In the genomic region with DNA sequence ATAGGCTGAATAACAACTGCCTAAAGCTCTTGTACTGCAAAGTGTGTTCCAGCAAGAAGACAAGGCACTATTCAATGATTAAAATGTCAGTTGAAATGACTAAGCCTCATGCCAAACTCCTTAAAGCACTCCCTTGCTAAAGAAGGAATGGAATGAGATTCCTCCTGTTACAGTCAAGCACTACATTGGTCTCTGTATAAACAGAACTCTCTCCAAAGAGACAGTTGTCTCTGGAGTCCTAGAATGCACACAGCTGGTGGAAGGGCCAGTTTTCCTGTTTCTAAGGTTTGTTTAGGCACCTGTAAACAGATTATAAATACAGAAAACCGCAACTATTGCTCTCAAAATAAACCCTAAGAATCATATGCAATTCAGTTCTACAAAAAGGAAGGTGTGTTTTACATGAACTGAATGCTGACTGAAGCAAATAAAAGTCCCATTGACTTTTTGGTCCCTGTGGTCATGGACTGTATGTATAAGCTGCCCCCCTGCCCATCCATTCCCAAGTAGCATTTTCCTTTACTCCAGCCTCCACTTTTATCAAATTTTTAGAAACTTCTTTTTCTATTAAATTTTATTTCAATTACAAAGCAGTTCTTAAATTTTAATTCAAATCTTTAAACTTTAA, we compare ENCODE assay signal across 13 cellular contexts. TPM values are rescaled to one million over a fixed set of nuclear protein-coding genes. Genes with fewer than 3 reads are reported as not detected.
A peak's percentile ranks its signal among the peaks of the same experiment; 100 is the strongest.
DNase-seq lines count a peak whose midpoint lies in the region; ATAC-seq and TF ChIP-seq lines count a peak whose summit lies in the region.
"Had no signal": no experiment of that assay in that cellular context is flagged by ENCODE, and none has a peak within 500 bp of the region (broad histone marks: within the 10 kb centered on the region; RNA-seq: fewer than 3 reads in every experiment).

No MANE protein-coding gene starts in this region.

- H3K27me3 ChIP-seq in heart left ventricle: no peaks in the 10 kb centered on the region

- peak; percentile 91 to 96 (median 94) for ATAC-seq in heart left ventricle
- no peak for ATAC-seq in HG03097 (IDR thresholded peaks at IDR 0.05; ENCODE audit: low FRiP score, unreplicated experiment)
- ATAC-seq in HG03354 (IDR thresholded peaks at IDR 0.05; ENCODE audit: poor library complexity, severe bottlenecking, unreplicated experiment): no peak

- H3K9me3 ChIP-seq in heart left ventricle: no peaks in the 10 kb centered on the region

- DNase-seq in ELR (ENCODE audit: low read depth) (peak; percentile 87), heart left ventricle (no peak), skeletal muscle cell (ENCODE audit: low read depth) (peak; percentile 76), GM19240 (ENCODE audit: insufficient read length, low spot score) (no peak)
- no peak for DNase-seq in effector CD8-positive, alpha-beta T cell (lab: John Stamatoyannopoulos, UW)
- DNase-seq: H9; head of caudate nucleus; Kasumi-1; SHP77 treated with DMSO at 0.1 percent for 48 hours; stimulated activated CD4-positive, alpha-beta T cell treated with anti-CD3 and anti-CD28 coated beads, Interleukin-1b, Interleukin-23, amount 100 ng/mL, for 48 hours had no signal

- no peak for TF ChIP-seq POLR2A in heart left ventricle (IDR thresholded peaks at IDR 0.05)

- WGBS in heart left ventricle, 4 donors: 16 to 27% (median 22%) methylated on average over 1 of the region's 1 CpG

- TF ChIP-seq CTCF in VCaP (conservative IDR thresholded peaks at IDR 0.05) (no peak), heart left ventricle (IDR thresholded peaks at IDR 0.05) (no peak)

- intact Hi-C loops in heart left ventricle (cut with DNase I): loop anchor here in 3 of 10 donors (2.0 to 5.0 kb wide), 3 partner anchors 44 to 48 kb away; a partner anchor contains a TSS

- H3K27ac ChIP-seq in VCaP (peak overlapping the region; percentile 38), heart left ventricle (peak overlapping the region in 11 of 12 donors; percentile 17 to 76 (median 63))

- peak overlapping the region in 6 of 12 donors; percentile 4 to 33 (median 12) for H3K4me3 ChIP-seq in heart left ventricle
- H3K4me3 ChIP-seq in skeletal muscle cell (ENCODE audit: low read depth, low read length): no peak overlapping the region

- peaks cover 0 to 36% (median 16%) of the 10 kb centered on the region in 12 donors for H3K4me1 ChIP-seq in heart left ventricle

- H3K36me3 ChIP-seq in heart left ventricle: no peaks in the 10 kb centered on the region

RNA-seq across cellular contexts. Expression of a gene that starts 47.0 kb away (rescaled TPM):
- 100 to 1,000 TPM in 2 of 9 donors, 10 to 100 TPM in 7; 54.4 to 151 (median 76.4) TPM for total RNA-seq in heart left ventricle
- 10 to 100 TPM; 15.2 to 57.1 TPM for polyA plus RNA-seq in heart left ventricle

Comparison
In these comparisons a context has a peak if more than half of its experiments do, and no peak if none do; other contexts are left out.
1. DNase-seq: peak in ELR (single experiment) and skeletal muscle cell (single experiment); none in heart left ventricle (0 of 5), effector CD8-positive, alpha-beta T cell (single experiment) and GM19240 (single experiment).
2. ATAC-seq: peak in heart left ventricle (4 of 4); none in HG03097 (single experiment) and HG03354 (single experiment).